Comparison of ENCODE assay signal across 23 cellular contexts in the genomic region with DNA sequence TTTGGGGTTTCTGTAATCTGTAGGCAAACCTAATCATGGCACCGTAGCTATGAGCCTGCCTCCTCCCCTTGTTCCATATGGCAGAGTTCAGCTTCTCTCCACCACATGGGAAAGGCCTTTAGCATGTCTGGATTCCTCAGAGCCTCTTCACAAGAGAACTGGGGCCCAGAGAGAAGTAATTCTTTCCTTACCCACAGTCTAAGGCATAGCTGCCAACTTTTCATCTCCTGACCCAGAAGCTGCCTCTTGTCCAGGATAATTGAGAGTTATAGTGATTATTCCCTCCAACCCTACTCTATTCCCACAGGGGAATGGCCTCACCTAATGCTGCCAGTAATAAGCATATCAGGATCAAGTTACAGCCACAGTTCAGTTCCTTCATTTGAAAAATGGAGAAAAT.
A peak's percentile ranks its signal among the peaks of the same experiment; 100 is the strongest.
DNase-seq lines count a peak whose midpoint lies in the region; ATAC-seq and TF ChIP-seq lines count a peak whose summit lies in the region.
"Had no signal": no experiment of that assay in that cellular context is flagged by ENCODE, and none has a peak within 500 bp of the region (broad histone marks: within the 10 kb centered on the region; RNA-seq: fewer than 3 reads in every experiment).

No MANE protein-coding gene starts in this region.

- no peaks in the 10 kb centered on the region for H3K36me3 ChIP-seq in prostate gland

- no peak for ATAC-seq in GM21423 (IDR thresholded peaks at IDR 0.05; ENCODE audit: unreplicated experiment)
- ATAC-seq: CD8-positive, alpha-beta T cell; HCT116 had no signal

- no peaks in the 10 kb centered on the region for H3K9me3 ChIP-seq in prostate gland
- H3K9me3 ChIP-seq: Caco-2 had no signal

- DNase-seq in AG04449 (ENCODE audit: low read depth, low spot score) (peak; percentile 36), DMS 273 (lab: John Stamatoyannopoulos, UW; ENCODE audit: unreplicated experiment) (peak; percentile 36), NCI-H526 treated with DMSO at 0.1 percent for 48 hours (lab: John Stamatoyannopoulos, UW) (peak; percentile 60), choroid plexus epithelial cell (ENCODE audit: low read depth) (peak; percentile 2), pons (ENCODE audit: low spot score) (no peak), prostate gland (ENCODE audit: low spot score) (no peak)
- DNase-seq in activated naive CD4-positive, alpha-beta T cell treated with anti-CD3 and anti-CD28 coated beads, Interleukin-2, amount 50 U/mL, for 16 hours = no peak
- DNase-seq: Caco-2; CD8-positive, alpha-beta T cell; DMS79 treated with DMSO at 0.1 percent for 48 hours; NCI-H1092; NCI-H1417 treated with DMSO at 0.1 percent for 48 hours; NCI-H1694 treated with DMSO at 0.1 percent for 48 hours; NCI-H2081; NCI-H226; NCI-H510A; NCI-H82; Right ventricle myocardium superior; RPMI8226; SW 1271 had no signal

- no peaks in the 10 kb centered on the region for H3K4me1 ChIP-seq in prostate gland (replicated peaks)
- H3K4me1 ChIP-seq: Caco-2 had no signal

- POLR2A ChIA-PET in AG04449 (lab: Yijun Ruan, JAX) = no interaction called here

- no peak for TF ChIP-seq POLR2A in prostate gland (IDR thresholded peaks at IDR 0.05)

- H3K27me3 ChIP-seq in prostate gland (replicated peaks; ENCODE audit: insufficient read depth) = no peaks in the 10 kb centered on the region

- WGBS in prostate gland = 88% methylated on average over 1 of the region's 1 CpG

- H3K27ac ChIP-seq in prostate gland = no peak overlapping the region
- H3K27ac ChIP-seq: C4-2B had no signal

- H3K4me3 ChIP-seq in AG04449 (ENCODE audit: low read depth, low read length) = no peak overlapping the region
- H3K4me3 ChIP-seq in choroid plexus epithelial cell (ENCODE audit: low read depth, low read length) = no peak overlapping the region
- H3K4me3 ChIP-seq in prostate gland = no peak overlapping the region

- no peak for TF ChIP-seq CTCF in AG04449 (IDR thresholded peaks at IDR 0.05; ENCODE audit: insufficient read depth, low read length, missing control alignments)
- no peak for TF ChIP-seq CTCF in choroid plexus epithelial cell (conservative IDR thresholded peaks at IDR 0.05; ENCODE audit: low read depth, low read length)
- no peak for TF ChIP-seq CTCF in prostate gland (IDR thresholded peaks at IDR 0.05)

- CTCF ChIA-PET in AG04449 (lab: Yijun Ruan, JAX) = interaction anchor here (0.9 kb wide), 1 partner anchor 10 kb away, joined by 3 read pairs; no protein-coding TSS in a partner anchor

- intact Hi-C loops in prostate gland (cut with DNase I) = no loop called here

Comparison
In these comparisons a context has a peak if more than half of its experiments do, and no peak if none do; other contexts are left out.
1. DNase-seq: peak in AG04449 (single experiment), DMS 273 (single experiment), NCI-H526 treated with DMSO at 0.1 percent for 48 hours (single experiment) and choroid plexus epithelial cell (single experiment); none in activated naive CD4-positive, alpha-beta T cell treated with anti-CD3 and anti-CD28 coated beads, Interleukin-2, amount 50 U/mL, for 16 hours (single experiment), pons (single experiment) and prostate gland (single experiment).